In genomic region chr11:67420147-67420645, GRCh38 we compare ENCODE assay signal across 1 cellular context.
TF ChIP-seq lines count a peak whose summit lies in the region.

No MANE protein-coding gene starts in this region.

TF ChIP-seq in HEK293, 187 proteins besides CTCF, POLR2A, EP300 and RAD21 (continued from another document):
- TF ChIP-seq, protein P1, sequence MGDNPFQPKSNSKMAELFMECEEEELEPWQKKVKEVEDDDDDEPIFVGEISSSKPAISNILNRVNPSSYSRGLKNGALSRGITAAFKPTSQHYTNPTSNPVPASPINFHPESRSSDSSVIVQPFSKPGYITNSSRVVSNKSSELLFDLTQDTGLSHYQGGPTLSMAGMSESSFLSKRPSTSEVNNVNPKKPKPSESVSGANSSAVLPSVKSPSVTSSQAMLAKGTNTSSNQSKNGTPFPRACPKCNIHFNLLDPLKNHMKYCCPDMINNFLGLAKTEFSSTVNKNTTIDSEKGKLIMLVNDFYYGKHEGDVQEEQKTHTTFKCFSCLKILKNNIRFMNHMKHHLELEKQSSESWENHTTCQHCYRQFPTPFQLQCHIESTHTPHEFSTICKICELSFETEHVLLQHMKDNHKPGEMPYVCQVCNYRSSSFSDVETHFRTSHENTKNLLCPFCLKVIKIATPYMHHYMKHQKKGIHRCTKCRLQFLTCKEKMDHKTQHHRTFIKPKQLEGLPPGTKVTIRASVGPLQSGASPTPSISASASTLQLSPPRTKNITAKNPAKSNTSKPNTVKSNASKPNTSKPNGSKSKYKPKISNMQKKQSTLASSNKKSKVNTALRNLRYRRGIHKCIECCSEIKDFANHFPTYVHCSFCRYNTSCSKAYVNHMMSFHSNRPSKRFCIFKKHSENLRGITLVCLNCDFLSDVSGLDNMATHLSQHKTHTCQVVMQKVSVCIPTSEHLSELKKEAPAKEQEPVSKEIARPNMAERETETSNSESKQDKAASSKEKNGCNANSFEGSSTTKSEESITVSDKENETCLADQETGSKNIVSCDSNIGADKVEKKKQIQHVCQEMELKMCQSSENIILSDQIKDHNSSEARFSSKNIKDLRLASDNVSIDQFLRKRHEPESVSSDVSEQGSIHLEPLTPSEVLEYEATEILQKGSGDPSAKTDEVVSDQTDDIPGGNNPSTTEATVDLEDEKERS (tag by site-specific recombination; IDR thresholded peaks at IDR 0.05) = no peak
- no peak for TF ChIP-seq BCL11A (tag by site-specific recombination; IDR thresholded peaks at IDR 0.05; ENCODE audit: low read depth)
- TF ChIP-seq EGR2 (tag by site-specific recombination; IDR thresholded peaks at IDR 0.05; ENCODE audit: low read depth) = peak; percentile 33; the same call in 1 of the 2 replicates
- no peak for TF ChIP-seq ZBTB49 (tag by site-specific recombination; IDR thresholded peaks at IDR 0.05; ENCODE audit: low read depth)
- TF ChIP-seq YY2 (tag by site-specific recombination; IDR thresholded peaks at IDR 0.05) = no peak
- TF ChIP-seq AEBP2 (tag by site-specific recombination; IDR thresholded peaks at IDR 0.05; ENCODE audit: borderline replicate concordance) = no peak
- TF ChIP-seq, protein P2, sequence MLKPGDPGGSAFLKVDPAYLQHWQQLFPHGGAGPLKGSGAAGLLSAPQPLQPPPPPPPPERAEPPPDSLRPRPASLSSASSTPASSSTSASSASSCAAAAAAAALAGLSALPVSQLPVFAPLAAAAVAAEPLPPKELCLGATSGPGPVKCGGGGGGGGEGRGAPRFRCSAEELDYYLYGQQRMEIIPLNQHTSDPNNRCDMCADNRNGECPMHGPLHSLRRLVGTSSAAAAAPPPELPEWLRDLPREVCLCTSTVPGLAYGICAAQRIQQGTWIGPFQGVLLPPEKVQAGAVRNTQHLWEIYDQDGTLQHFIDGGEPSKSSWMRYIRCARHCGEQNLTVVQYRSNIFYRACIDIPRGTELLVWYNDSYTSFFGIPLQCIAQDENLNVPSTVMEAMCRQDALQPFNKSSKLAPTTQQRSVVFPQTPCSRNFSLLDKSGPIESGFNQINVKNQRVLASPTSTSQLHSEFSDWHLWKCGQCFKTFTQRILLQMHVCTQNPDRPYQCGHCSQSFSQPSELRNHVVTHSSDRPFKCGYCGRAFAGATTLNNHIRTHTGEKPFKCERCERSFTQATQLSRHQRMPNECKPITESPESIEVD (tag by site-specific recombination; IDR thresholded peaks at IDR 0.05) = no peak
- no peak for TF ChIP-seq KLF1 (tag by site-specific recombination; IDR thresholded peaks at IDR 0.05)
- TF ChIP-seq ZIC2 (tag by site-specific recombination; IDR thresholded peaks at IDR 0.05) = peak; percentile 78
- no peak for TF ChIP-seq ZBTB44 (tag by site-specific recombination; IDR thresholded peaks at IDR 0.05)
- TF ChIP-seq ZNF16 (tag by site-specific recombination; IDR thresholded peaks at IDR 0.05; ENCODE audit: low read depth) = no peak
- peak; percentile 99 for TF ChIP-seq GLIS1 (tag by site-specific recombination; IDR thresholded peaks at IDR 0.05)
- TF ChIP-seq GLI2 (tag by site-specific recombination; IDR thresholded peaks at IDR 0.05; ENCODE audit: borderline replicate concordance, low read depth) = no peak
- TF ChIP-seq GLIS2 (tag by site-specific recombination; IDR thresholded peaks at IDR 0.05) = peak; percentile 65
- peak; percentile 53; the same call in 1 of the 2 replicates for TF ChIP-seq ZFHX2 (tag by site-specific recombination; conservative IDR thresholded peaks at IDR 0.05)
- no peak for TF ChIP-seq KLF16 (tag by site-specific recombination; IDR thresholded peaks at IDR 0.05)
- no peak for TF ChIP-seq SCRT2 (tag by site-specific recombination; IDR thresholded peaks at IDR 0.05)
